In the genomic region with DNA sequence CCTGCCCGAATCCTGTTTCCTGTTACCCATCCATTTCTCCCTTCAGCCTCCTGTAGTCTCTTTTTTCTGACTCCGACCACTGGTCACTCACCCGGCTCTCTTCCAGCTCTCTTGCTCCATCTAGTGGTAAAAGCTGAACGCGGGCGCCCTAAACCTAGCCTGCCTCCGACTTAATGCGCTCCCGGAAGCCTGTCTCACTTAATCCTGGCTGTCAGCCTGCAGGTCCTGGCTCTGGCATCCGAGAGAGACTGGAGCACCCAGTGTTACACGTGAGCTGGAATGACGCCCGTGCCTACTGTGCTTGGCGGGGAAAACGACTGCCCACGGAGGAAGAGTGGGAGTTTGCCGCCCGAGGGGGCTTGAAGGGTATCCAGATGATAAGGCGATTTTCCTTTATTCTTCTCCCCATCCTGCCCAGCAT, we compare ENCODE assay signal across 8 cellular contexts. TPM values are rescaled to one million over a fixed set of nuclear protein-coding genes. Genes with fewer than 3 reads are reported as not detected.
DNase-seq lines count a peak whose midpoint lies in the region; ATAC-seq and TF ChIP-seq lines count a peak whose summit lies in the region.

No MANE protein-coding gene starts in this region.

- TF ChIP-seq CTCF in IMR-90 (conservative IDR thresholded peaks at IDR 0.05; ENCODE audit: low read depth, low read length): peak; percentile 96
- peak; percentile 100 for TF ChIP-seq CTCF in PC-9 (conservative IDR thresholded peaks at IDR 0.05)
- peak; percentile 88 for TF ChIP-seq CTCF in fibroblast of mammary gland (conservative IDR thresholded peaks at IDR 0.05; ENCODE audit: control insufficient read depth, insufficient read depth, low read depth, low read length)
- peak; percentile 96 for TF ChIP-seq CTCF in neural crest cell (conservative IDR thresholded peaks at IDR 0.05)

- no peak overlapping the region for H3K27ac ChIP-seq in IMR-90 (ENCODE audit: insufficient read depth, low read length)
- H3K27ac ChIP-seq in PC-9: no peak overlapping the region

- no peak overlapping the region for H2BK20ac ChIP-seq in IMR-90 (ENCODE audit: low read depth, low read length)

- intact Hi-C loops in IMR-90 (cut with micrococcal nuclease) (loop anchor here (1.0 to 5.0 kb wide), 3 partner anchors 69 to 792 kb away; no protein-coding TSS in a partner anchor), PC-9 (cut with micrococcal nuclease; ENCODE audit: unreplicated experiment) (loop anchor here (1.0 kb wide), 5 partner anchors 32 to 794 kb away; a partner anchor contains a TSS)

- ATAC-seq in GM21619 (IDR thresholded peaks at IDR 0.05; ENCODE audit: unreplicated experiment) (peak; percentile 90), IMR-90 (ENCODE audit: low read depth) (peak; percentile 95)
- ATAC-seq in activated T-cell treated with anti-CD3 and anti-CD28 coated beads, Interleukin-2, amount 50 U/mL, for 4 hours: peak; percentile 89 to 90

- POLR2A ChIA-PET in IMR-90 (lab: Charles Lee; ENCODE audit: unreplicated experiment) (no interaction called here), PC-9 (lab: Charles Lee; ENCODE audit: unreplicated experiment) (interaction anchor here (0.6 to 0.7 kb wide), 4 partner anchors 30 to 1315 kb away, joined by 3 to 4 read pairs (median 3); a partner anchor contains a TSS)

- H3K9ac ChIP-seq in IMR-90 (ENCODE audit: low read depth, low read length): no peak overlapping the region

- no peaks in the 10 kb centered on the region for H4K20me1 ChIP-seq in IMR-90 (ENCODE audit: insufficient read depth, low read length)
- H4K20me1 ChIP-seq in PC-9 (ENCODE audit: insufficient read depth): peaks cover 4% of the 10 kb centered on the region

- no peak overlapping the region for H3K14ac ChIP-seq in IMR-90 (replicated peaks; ENCODE audit: low read depth, low read length)

- TF ChIP-seq POLR2A in IMR-90 (IDR thresholded peaks at IDR 0.05; ENCODE audit: low read depth, low read length): 0 out of 2 replicates have a peak, but pooled peaks have one; percentile 31

- H3K9me1 ChIP-seq in IMR-90 (ENCODE audit: insufficient read depth, low read length): no peaks in the 10 kb centered on the region

- no peaks in the 10 kb centered on the region for H3K9me3 ChIP-seq in IMR-90 (ENCODE audit: control insufficient read depth, insufficient read depth, low read length)
- H3K9me3 ChIP-seq in PC-9 (ENCODE audit: insufficient read depth, low read depth): no peaks in the 10 kb centered on the region

- H3K27me3 ChIP-seq in IMR-90 (ENCODE audit: control insufficient read depth, insufficient read depth, low read length) (no peaks in the 10 kb centered on the region), PC-9 (ENCODE audit: insufficient read depth, low read depth) (no peaks in the 10 kb centered on the region)

- CTCF ChIA-PET in IMR-90 (lab: Yijun Ruan, JAX): interaction anchor here (0.6 to 1.6 kb wide), 5 partner anchors 9 to 74 kb away, joined by 3 to 7 read pairs (median 3); no protein-coding TSS in a partner anchor
- CTCF ChIA-PET in PC-9 (lab: Charles Lee): interaction anchor here (0.6 to 1.8 kb wide), 4 partner anchors 23 to 433 kb away, joined by 3 to 14 read pairs (median 8); a partner anchor contains a TSS

- H4K91ac ChIP-seq in IMR-90 (ENCODE audit: insufficient read depth, low read depth, low read length): no peak overlapping the region

- no peak overlapping the region for H3K4me3 ChIP-seq in IMR-90 (ENCODE audit: insufficient read depth, low read depth, low read length)
- no peak overlapping the region for H3K4me3 ChIP-seq in PC-9
- no peak overlapping the region for H3K4me3 ChIP-seq in fibroblast of mammary gland (ENCODE audit: control insufficient read depth, low read depth, low read length)

- no peak overlapping the region for H3K4me2 ChIP-seq in IMR-90 (ENCODE audit: low read depth, low read length)
- H3K4me2 ChIP-seq in PC-9: no peak overlapping the region

- H3K27ac Mint-ChIP-seq in neural crest cell (ENCODE audit: unreplicated experiment): no peak overlapping the region

- H2BK120ac ChIP-seq in IMR-90 (ENCODE audit: low read depth, low read length): no peak overlapping the region

- no peak overlapping the region for H3K4me3 Mint-ChIP-seq in activated T-cell treated with anti-CD3 and anti-CD28 coated beads, Interleukin-2, amount 50 U/mL, for 4 hours
- H3K4me3 Mint-ChIP-seq in neural crest cell: no peak overlapping the region

- H3K36me3 ChIP-seq in IMR-90 (ENCODE audit: control insufficient read depth, insufficient read depth, low read length) (peaks cover 34% of the 10 kb centered on the region), PC-9 (ENCODE audit: low read depth) (peaks cover 53% of the 10 kb centered on the region)

- no peak overlapping the region for H3K23ac ChIP-seq in IMR-90 (ENCODE audit: low read depth, low read length)

- peak overlapping the region; percentile 71 for H2AK9ac ChIP-seq in IMR-90 (replicated peaks; ENCODE audit: low read depth, low read length, poor library complexity)

- no peaks in the 10 kb centered on the region for H3K9me2 ChIP-seq in PC-9 (ENCODE audit: insufficient read depth)

- peaks cover 71% of the 10 kb centered on the region for H3F3A ChIP-seq in PC-9 (ENCODE audit: insufficient read depth, low read depth)

- no peak overlapping the region for H3K18ac ChIP-seq in IMR-90 (ENCODE audit: low read depth, low read length)

- 5% methylated on average over 10 of the region's 19 CpGs; no CpG with 5 or more reads in 1 of the 2 experiments for WGBS in IMR-90 (ENCODE audit: extremely low coverage in 2 of 2, insufficient read length in 1 of 2), 2 experiments

- dilution Hi-C loops in IMR-90 (cut with HindIII; ENCODE audit: low sequenced_read_pairs, unreplicated experiment): no loop called here

- H2AK5ac ChIP-seq in IMR-90 (ENCODE audit: low read depth, low read length): no peak overlapping the region

- H3K4ac ChIP-seq in IMR-90 (ENCODE audit: low read depth, low read length): no peak overlapping the region

- peak; percentile 95 for TF ChIP-seq RAD21 in IMR-90 (IDR thresholded peaks at IDR 0.05; ENCODE audit: low read length)

- H2AFZ ChIP-seq in IMR-90 (replicated peaks; ENCODE audit: low read length, poor library complexity) (peak overlapping the region; percentile 79), PC-9 (no peak overlapping the region)

- H3K36me3 Mint-ChIP-seq in activated T-cell treated with anti-CD3 and anti-CD28 coated beads, Interleukin-2, amount 50 U/mL, for 4 hours (ENCODE audit: insufficient read depth): peaks cover 12% of the 10 kb centered on the region
- H3K36me3 Mint-ChIP-seq in neural crest cell (ENCODE audit: low read depth): peaks cover 16% of the 10 kb centered on the region

- no peaks in the 10 kb centered on the region; a peak in 1 of 4 replicates for H3K79me1 ChIP-seq in IMR-90 (ENCODE audit: low read depth in 1 of 2, low read length in 2 of 2)

- in situ Hi-C loops in IMR-90 (cut with MboI; ENCODE audit: low sequenced_read_pairs): loop anchor here (5.0 to 10.0 kb wide), 2 partner anchors 72 to 430 kb away; no protein-coding TSS in a partner anchor

- peaks cover 8% of the 10 kb centered on the region; the same call in 1 of the 2 replicates for H3K79me2 ChIP-seq in PC-9 (ENCODE audit: low read depth)

- DNase-seq in EH (ENCODE audit: low read depth) (peak; percentile 84), IMR-90 (peak; percentile 72), PC-9 (peak; percentile 86 to 95), fibroblast of mammary gland (ENCODE audit: low read depth) (peak; percentile 78), neural crest cell (ENCODE audit: low read depth, low spot score) (peak; percentile 84), superior temporal gyrus (ENCODE audit: extremely low spot score) (peak; percentile 90)
- DNase-seq in activated T-cell treated with anti-CD3 and anti-CD28 coated beads, Interleukin-2, amount 50 U/mL, for 4 hours: peak; percentile 60

- H3K56ac ChIP-seq in IMR-90 (ENCODE audit: extremely low read depth, insufficient read depth, low read length): no peak overlapping the region

- peak overlapping the region in 1 of 2 experiments; percentile 11; a peak in 1 of 4 replicates for H4K8ac ChIP-seq in IMR-90 (ENCODE audit: low read depth in 2 of 2, low read length in 2 of 2)

- H3K4me1 ChIP-seq in IMR-90 (ENCODE audit: control insufficient read depth, insufficient read depth, low read length) (peaks cover 8% of the 10 kb centered on the region; the same call in 1 of the 2 replicates), PC-9 (replicated peaks; ENCODE audit: insufficient read depth) (peaks cover 29% of the 10 kb centered on the region)

- no peaks in the 10 kb centered on the region for H3K27me3 Mint-ChIP-seq in activated T-cell treated with anti-CD3 and anti-CD28 coated beads, Interleukin-2, amount 50 U/mL, for 4 hours (ENCODE audit: low read depth)
- H3K27me3 Mint-ChIP-seq in neural crest cell (ENCODE audit: low read depth): no peaks in the 10 kb centered on the region

- no peak overlapping the region for H4K5ac ChIP-seq in IMR-90 (ENCODE audit: low read depth, low read length)

- no peaks in the 10 kb centered on the region for H3K9me3 Mint-ChIP-seq in activated T-cell treated with anti-CD3 and anti-CD28 coated beads, Interleukin-2, amount 50 U/mL, for 4 hours
- H3K9me3 Mint-ChIP-seq in neural crest cell: no peaks in the 10 kb centered on the region

- no peak overlapping the region for H2BK15ac ChIP-seq in IMR-90 (ENCODE audit: low read depth, low read length)

- peaks cover 5% of the 10 kb centered on the region for H3K4me1 Mint-ChIP-seq in activated T-cell treated with anti-CD3 and anti-CD28 coated beads, Interleukin-2, amount 50 U/mL, for 4 hours (ENCODE audit: low read depth)
- H3K4me1 Mint-ChIP-seq in neural crest cell: peaks cover 4% of the 10 kb centered on the region

- BruUV-seq in IMR-90 (replicated peaks; lab: Mats Ljungman, UMichigan): no TSS peak
- BruUV-seq in PC-9 (replicated peaks; lab: Mats Ljungman, UMichigan): no TSS peak

- H2BK5ac ChIP-seq in IMR-90 (ENCODE audit: low read depth, low read length, poor library complexity, severe bottlenecking): no peak overlapping the region

RNA-seq across cellular contexts. Expression of a gene that starts 10.3 kb away (rescaled TPM):
- total RNA-seq in IMR-90 (2012; rRNA removed) (93.0 and 97.3 TPM in 2 replicates), PC-9 (2021) (256 and 305 TPM in 2 replicates), neural crest cell (82.1 and 85.9 TPM in 2 replicates)
- 80.7 and 86.2 TPM in 2 replicates for polyA plus RNA-seq in IMR-90 (2012; rRNA removed)
- 80.4 and 106 TPM in 2 replicates for polyA plus RNA-seq in IMR-90 (2012; cell fraction: cytosol; rRNA removed)
- polyA plus RNA-seq in IMR-90 (2012; cell fraction: nucleus; rRNA removed; ENCODE audit: low replicate concordance): 103 and 170 TPM in 2 replicates
- 100 to 1,000 TPM in 1 of 3 donors, 10 to 100 TPM in 2; 97.5 to 110 (median 99.4) TPM for total RNA-seq in activated T-cell treated with anti-CD3 and anti-CD28 coated beads, Interleukin-2, amount 50 U/mL, for 4 hours

RNA-seq across cellular contexts. Expression of a gene that starts 18.4 kb away (rescaled TPM):
- total RNA-seq in IMR-90 (2012; rRNA removed) (under 0.01 and 0.72 TPM in 2 replicates), PC-9 (2021) (2.7 and 3.9 TPM in 2 replicates), neural crest cell (1.1 and 1.7 TPM in 2 replicates)
- 0.62 and 0.67 TPM in 2 replicates for polyA plus RNA-seq in IMR-90 (2012; rRNA removed)
- 0.04 and 0.13 TPM in 2 replicates for polyA plus RNA-seq in IMR-90 (2012; cell fraction: cytosol; rRNA removed)
- polyA plus RNA-seq in IMR-90 (2012; cell fraction: nucleus; rRNA removed; ENCODE audit: low replicate concordance): 2.8 and 3.3 TPM in 2 replicates
- total RNA-seq in activated T-cell treated with anti-CD3 and anti-CD28 coated beads, Interleukin-2, amount 50 U/mL, for 4 hours: 1 to 10 TPM; 1.4 to 1.9 (median 1.8) TPM

RNA-seq across cellular contexts. Expression of a gene that starts 22.8 kb away (rescaled TPM):
- total RNA-seq in IMR-90 (2012; rRNA removed): 265 and 311 TPM in 2 replicates
- polyA plus RNA-seq in IMR-90 (2012; rRNA removed): 133 and 135 TPM in 2 replicates
- 29.8 and 49.8 TPM in 2 replicates for polyA plus RNA-seq in IMR-90 (2012; cell fraction: cytosol; rRNA removed)
- 22.8 and 122 TPM in 2 replicates for polyA plus RNA-seq in IMR-90 (2012; cell fraction: nucleus; rRNA removed; ENCODE audit: low replicate concordance)
- total RNA-seq in PC-9 (2021): 308 and 323 TPM in 2 replicates
- total RNA-seq in activated T-cell treated with anti-CD3 and anti-CD28 coated beads, Interleukin-2, amount 50 U/mL, for 4 hours: 100 to 1,000 TPM; 428 to 473 (median 440) TPM
- 221 and 229 TPM in 2 replicates for total RNA-seq in neural crest cell

RNA-seq across cellular contexts. Expression of a gene that starts 23.1 kb away (rescaled TPM):
- total RNA-seq in IMR-90 (2012; rRNA removed) (48.4 and 55.8 TPM in 2 replicates), PC-9 (2021) (89.5 and 103 TPM in 2 replicates), neural crest cell (42.5 and 43.9 TPM in 2 replicates)
- 30.0 and 31.8 TPM in 2 replicates for polyA plus RNA-seq in IMR-90 (2012; rRNA removed)
- 18.3 and 22.0 TPM in 2 replicates for polyA plus RNA-seq in IMR-90 (2012; cell fraction: cytosol; rRNA removed)
- polyA plus RNA-seq in IMR-90 (2012; cell fraction: nucleus; rRNA removed; ENCODE audit: low replicate concordance): 8.3 and 15.5 TPM in 2 replicates
- total RNA-seq in activated T-cell treated with anti-CD3 and anti-CD28 coated beads, Interleukin-2, amount 50 U/mL, for 4 hours: 10 to 100 TPM; 15.8 to 17.5 (median 15.9) TPM

RNA-seq across cellular contexts. Expression of a gene that starts 31.9 kb away (rescaled TPM):
- 423 and 532 TPM in 2 replicates for total RNA-seq in IMR-90 (2012; rRNA removed)
- 522 and 592 TPM in 2 replicates for polyA plus RNA-seq in IMR-90 (2012; rRNA removed)
- 647 and 1,158 TPM in 2 replicates for polyA plus RNA-seq in IMR-90 (2012; cell fraction: cytosol; rRNA removed)
- 177 and 467 TPM in 2 replicates for polyA plus RNA-seq in IMR-90 (2012; cell fraction: nucleus; rRNA removed; ENCODE audit: low replicate concordance)
- 978 and 1,041 TPM in 2 replicates for total RNA-seq in PC-9 (2021)
- total RNA-seq in activated T-cell treated with anti-CD3 and anti-CD28 coated beads, Interleukin-2, amount 50 U/mL, for 4 hours: 100 to 1,000 TPM; 725 to 810 (median 747) TPM
- total RNA-seq in neural crest cell: 318 and 330 TPM in 2 replicates
